5 cellular contexts compared by ENCODE assay signal in the genomic region with DNA sequence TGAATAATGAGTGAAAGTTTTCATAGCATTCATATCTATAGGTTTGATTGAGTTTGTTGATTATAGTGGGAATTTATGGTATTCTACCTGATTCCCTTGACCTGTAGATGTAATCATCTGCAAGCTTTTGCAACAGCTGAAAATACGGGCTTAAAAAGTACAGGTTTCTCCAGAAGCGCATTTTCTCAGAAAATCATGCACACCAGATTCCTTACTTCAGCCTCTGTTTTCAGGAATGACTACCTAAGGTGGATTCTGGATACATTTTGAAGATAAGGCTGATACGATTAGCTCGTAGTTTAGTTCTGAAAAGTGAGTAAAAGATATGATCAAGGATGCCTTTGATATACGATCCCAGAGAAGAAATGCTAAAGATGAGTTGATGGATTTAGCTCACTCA.
"Had no signal": no experiment of that assay in that cellular context is flagged by ENCODE, and none has a peak within 500 bp of the region (broad histone marks: within the 10 kb centered on the region; RNA-seq: fewer than 3 reads in every experiment).

No MANE protein-coding gene starts in this region.

- H3K27ac ChIP-seq: HL-60 had no signal

- H3K4me3 ChIP-seq: K562 had no signal

- DNase-seq: IMR-90, KBM-7, KG1 had no signal
